9 cellular contexts compared by ENCODE assay signal in the genomic region with DNA sequence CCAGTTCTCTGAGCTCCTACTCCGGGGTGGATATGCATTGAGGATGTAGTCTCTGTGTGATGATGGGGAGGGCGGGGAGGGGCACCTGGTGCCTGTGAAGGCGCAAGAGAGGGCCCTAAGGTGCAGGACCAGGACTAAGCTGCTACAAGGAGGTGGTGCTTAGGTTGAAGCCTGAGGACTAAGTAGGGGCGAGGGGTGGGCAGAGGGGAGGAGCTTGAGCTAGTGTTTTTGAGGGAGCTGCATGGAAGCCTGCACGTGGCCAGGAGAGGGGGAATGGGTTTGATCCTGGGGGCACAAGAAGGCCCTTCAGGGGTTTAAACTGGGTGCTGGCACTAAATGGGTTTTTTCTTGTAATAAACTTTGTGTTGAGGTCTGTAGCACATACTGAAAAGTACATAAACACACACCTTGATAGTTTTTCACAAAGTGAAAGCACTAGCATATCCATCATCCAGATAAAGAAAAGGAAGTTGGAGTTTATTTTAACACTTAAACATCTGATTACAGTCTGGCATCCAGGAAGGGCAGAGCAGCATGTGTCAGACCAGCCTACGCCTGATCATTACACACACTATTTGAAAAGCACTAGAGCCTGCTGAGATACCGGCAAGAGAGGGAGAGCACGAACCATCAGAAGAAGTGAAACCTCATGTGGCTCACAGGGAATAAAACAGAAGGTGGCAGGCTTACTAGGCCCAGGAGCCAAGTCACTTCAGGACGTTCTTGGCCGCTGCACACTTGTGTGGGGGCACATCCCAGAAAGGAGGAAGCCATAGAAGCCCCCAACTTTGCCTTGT.
DNase-seq lines count a peak whose midpoint lies in the region; ATAC-seq and TF ChIP-seq lines count a peak whose summit lies in the region.
"Had no signal": no experiment of that assay in that cellular context is flagged by ENCODE, and none has a peak within 500 bp of the region (broad histone marks: within the 10 kb centered on the region; RNA-seq: fewer than 3 reads in every experiment).

No MANE protein-coding gene starts in this region.

- TF ChIP-seq CTCF in fibroblast of the aortic adventitia (IDR thresholded peaks at IDR 0.05; ENCODE audit: insufficient read depth, low read length): no peak

- H3K27me3 Mint-ChIP-seq in activated CD4-positive, alpha-beta T cell treated with anti-CD3 and anti-CD28 coated beads, Interleukin-2, amount 10 ng/mL, durations not matched to agents 7 days and 5 days: no peaks in the 10 kb centered on the region
- no peaks in the 10 kb centered on the region for H3K27me3 Mint-ChIP-seq in stimulated activated naive CD8-positive, alpha-beta T cell treated with anti-CD3 and anti-CD28 coated beads, Interleukin-15, amount 100 ng/mL, for 72 hours

- peaks cover 30% of the 10 kb centered on the region for H3K4me1 Mint-ChIP-seq in activated CD4-positive, alpha-beta T cell treated with anti-CD3 and anti-CD28 coated beads, Interleukin-2, amount 10 ng/mL, durations not matched to agents 7 days and 5 days
- H3K4me1 Mint-ChIP-seq in stimulated activated naive CD8-positive, alpha-beta T cell treated with anti-CD3 and anti-CD28 coated beads, Interleukin-15, amount 100 ng/mL, for 72 hours: peaks cover 31% of the 10 kb centered on the region

- ATAC-seq in stimulated activated naive CD8-positive, alpha-beta T cell treated with anti-CD3 and anti-CD28 coated beads, Interleukin-15, amount 100 ng/mL, for 72 hours: peak; percentile 71

- peak overlapping the region; percentile 3 for H3K4me3 ChIP-seq in fibroblast of the aortic adventitia (ENCODE audit: low read depth, low read length)

- no peak overlapping the region for H3K4me3 Mint-ChIP-seq in activated CD4-positive, alpha-beta T cell treated with anti-CD3 and anti-CD28 coated beads, Interleukin-2, amount 10 ng/mL, durations not matched to agents 7 days and 5 days
- peak overlapping the region; percentile 24 to 37 for H3K4me3 Mint-ChIP-seq in stimulated activated naive CD8-positive, alpha-beta T cell treated with anti-CD3 and anti-CD28 coated beads, Interleukin-15, amount 100 ng/mL, for 72 hours

- DNase-seq in activated CD4-positive, alpha-beta T cell treated with anti-CD3 and anti-CD28 coated beads, Interleukin-2, amount 10 ng/mL, durations not matched to agents 7 days and 5 days: peak; percentile 20
- DNase-seq in activated CD4-positive, alpha-beta T cell treated with anti-CD3 and anti-CD28 coated beads for 4 hours: no peak
- DNase-seq in NCI-H774 (lab: John Stamatoyannopoulos, UW) (peak; percentile 31), fibroblast of the aortic adventitia (ENCODE audit: low read depth) (peak; percentile 66), SIG-M5 treated with dmso at 0.1 percent for 504 hours (lab: John Stamatoyannopoulos, UW; ENCODE audit: unreplicated experiment) (no peak), DMS114 treated with DMSO at 0.1 percent for 48 hours (lab: John Stamatoyannopoulos, UW; ENCODE audit: unreplicated experiment) (no peak)
- no peak for DNase-seq in stimulated activated naive CD8-positive, alpha-beta T cell treated with anti-CD3 and anti-CD28 coated beads, Interleukin-15, amount 100 ng/mL, for 72 hours
- no peak for DNase-seq in central memory CD4-positive, alpha-beta T cell
- DNase-seq: NCI-H1436 had no signal

- peaks cover 26% of the 10 kb centered on the region for H3K36me3 Mint-ChIP-seq in activated CD4-positive, alpha-beta T cell treated with anti-CD3 and anti-CD28 coated beads, Interleukin-2, amount 10 ng/mL, durations not matched to agents 7 days and 5 days (ENCODE audit: low read depth)

- peak overlapping the region; percentile 36 for H3K27ac Mint-ChIP-seq in activated CD4-positive, alpha-beta T cell treated with anti-CD3 and anti-CD28 coated beads, Interleukin-2, amount 10 ng/mL, durations not matched to agents 7 days and 5 days
- peak overlapping the region in 1 of 2 donors; percentile 7 for H3K27ac Mint-ChIP-seq in stimulated activated naive CD8-positive, alpha-beta T cell treated with anti-CD3 and anti-CD28 coated beads, Interleukin-15, amount 100 ng/mL, for 72 hours

- POLR2A ChIA-PET in activated CD4-positive, alpha-beta T cell treated with anti-CD3 and anti-CD28 coated beads, Interleukin-2, amount 10 ng/mL, durations not matched to agents 7 days and 5 days (lab: Charles Lee): no interaction called here

- CTCF ChIA-PET in activated CD4-positive, alpha-beta T cell treated with anti-CD3 and anti-CD28 coated beads, Interleukin-2, amount 10 ng/mL, durations not matched to agents 7 days and 5 days (lab: Charles Lee): no interaction called here

- H3K9me3 Mint-ChIP-seq in activated CD4-positive, alpha-beta T cell treated with anti-CD3 and anti-CD28 coated beads, Interleukin-2, amount 10 ng/mL, durations not matched to agents 7 days and 5 days: no peaks in the 10 kb centered on the region
- no peaks in the 10 kb centered on the region for H3K9me3 Mint-ChIP-seq in stimulated activated naive CD8-positive, alpha-beta T cell treated with anti-CD3 and anti-CD28 coated beads, Interleukin-15, amount 100 ng/mL, for 72 hours

Comparison
In these comparisons a context has a peak if more than half of its experiments do, and no peak if none do; other contexts are left out.
1. DNase-seq: peak in activated CD4-positive, alpha-beta T cell treated with anti-CD3 and anti-CD28 coated beads, Interleukin-2, amount 10 ng/mL, durations not matched to agents 7 days and 5 days (single experiment), NCI-H774 (single experiment) and fibroblast of the aortic adventitia (single experiment); none in activated CD4-positive, alpha-beta T cell treated with anti-CD3 and anti-CD28 coated beads for 4 hours (0 of 2), stimulated activated naive CD8-positive, alpha-beta T cell treated with anti-CD3 and anti-CD28 coated beads, Interleukin-15, amount 100 ng/mL, for 72 hours (0 of 2), central memory CD4-positive, alpha-beta T cell (single experiment), SIG-M5 treated with dmso at 0.1 percent for 504 hours (single experiment) and DMS114 treated with DMSO at 0.1 percent for 48 hours (single experiment).